In the genomic region with DNA sequence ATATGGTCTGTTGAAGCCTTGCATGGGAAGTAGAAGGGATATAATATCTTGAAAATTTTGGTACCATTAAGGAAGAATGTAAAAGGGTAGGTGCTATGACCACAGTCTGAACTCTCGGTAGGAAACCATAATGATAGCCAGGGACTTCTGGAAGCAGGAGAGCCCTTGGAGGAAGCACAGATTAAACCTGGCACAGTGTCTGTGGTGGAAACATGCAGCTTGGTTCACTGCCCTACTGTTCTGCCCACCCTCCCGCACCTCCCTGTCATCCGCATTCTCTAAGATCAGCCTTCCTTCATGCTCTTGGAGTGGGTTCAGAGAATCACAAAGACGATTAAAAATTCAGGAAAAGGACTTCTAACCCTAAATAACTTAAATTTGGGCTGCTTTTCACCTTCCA, we compare ENCODE assay signal across 31 cellular contexts.
"Had no signal": no experiment of that assay in that cellular context is flagged by ENCODE, and none has a peak within 500 bp of the region (broad histone marks: within the 10 kb centered on the region; RNA-seq: fewer than 3 reads in every experiment).

No MANE protein-coding gene starts in this region.

- DNase-seq: activated CD4-positive, alpha-beta memory T cell treated with anti-CD3 and anti-CD28 coated beads, Interleukin-2, amount 10 ng/mL, durations not matched to agents 7 days and 5 days; activated CD4-positive, alpha-beta T cell treated with anti-CD3 and anti-CD28 coated beads for 1 hour; activated CD4-positive, alpha-beta T cell treated with anti-CD3 and anti-CD28 coated beads for 36 hours; activated CD4-positive, alpha-beta T cell treated with anti-CD3 and anti-CD28 coated beads for 48 hours; activated CD4-positive, alpha-beta T cell treated with anti-CD3 and anti-CD28 coated beads, Interleukin-2, amount 10 ng/mL, durations not matched to agents 7 days and 5 days; activated CD4-positive, alpha-beta T cell treated with anti-CD3 and anti-CD28 coated beads, Interleukin-2, amount 50 U/mL, for 48 hours; activated CD4-positive, CD25-positive, alpha-beta regulatory T cell; activated CD8-positive, alpha-beta memory T cell treated with anti-CD3 and anti-CD28 coated beads for 24 hours; activated CD8-positive, alpha-beta memory T cell treated with anti-CD3 and anti-CD28 coated beads, Interleukin-2, amount 10 ng/mL, durations not matched to agents 7 days and 5 days; activated CD8-positive, alpha-beta memory T cell treated with anti-CD3 and anti-CD28 coated beads, Interleukin-2, amount 50 U/mL, for 48 hours; activated CD8-positive, alpha-beta T cell treated with anti-CD3 and anti-CD28 coated beads, Interleukin-2, amount 10 ng/mL, durations not matched to agents 7 days and 5 days; activated effector memory CD4-positive, alpha-beta T cell treated with Interleukin-2 at 50 U/mL for 16 hours; activated gamma-delta T cell; activated naive CD4-positive, alpha-beta T cell treated with anti-CD3 and anti-CD28 coated beads, Interleukin-2, amount 10 ng/mL, durations not matched to agents 7 days and 5 days; activated naive CD4-positive, alpha-beta T cell treated with Interleukin-2 at 50 U/mL for 16 hours; activated naive CD8-positive, alpha-beta T cell treated with anti-CD3 and anti-CD28 coated beads, Interleukin-2, amount 10 ng/mL, durations not matched to agents 7 days and 5 days; activated naive CD8-positive, alpha-beta T cell treated with anti-CD3 and anti-CD28 coated beads, Interleukin-2, amount 50 U/mL, for 24 hours; activated T-cell treated with anti-CD3 and anti-CD28 coated beads, Interleukin-2, amount 50 U/mL, for 24 hours; activated T-cell treated with anti-CD3 and anti-CD28 coated beads, Interleukin-2, amount 50 U/mL, for 48 hours; amygdala; anterior cingulate cortex; central memory CD4-positive, alpha-beta T cell; SW 1271; T-helper 1 cell; T-helper 2 cell; T-helper 9 cell; WERI-Rb-1 had no signal

- H3K9me3 ChIP-seq: ascending aorta had no signal

- ATAC-seq: activated CD4-positive, alpha-beta T cell treated with anti-CD3 and anti-CD28 coated beads for 36 hours; activated CD4-positive, CD25-positive, alpha-beta regulatory T cell treated with anti-CD3 and anti-CD28 coated beads, Interleukin-2, amount 50 U/mL, for 24 hours; activated CD8-positive, alpha-beta memory T cell treated with anti-CD3 and anti-CD28 coated beads, Interleukin-2, amount 10 ng/mL, durations not matched to agents 7 days and 5 days; activated CD8-positive, alpha-beta T cell treated with anti-CD3 and anti-CD28 coated beads, Interleukin-2, amount 10 ng/mL, durations not matched to agents 7 days and 5 days; activated naive CD8-positive, alpha-beta T cell treated with anti-CD3 and anti-CD28 coated beads, Interleukin-2, amount 50 U/mL, for 24 hours; WTC11 had no signal

- H3K4me1 ChIP-seq: ascending aorta had no signal

- H3K27ac ChIP-seq: ascending aorta, cardiac muscle cell, WERI-Rb-1 had no signal

- H3K4me3 ChIP-seq: ascending aorta, cardiac muscle cell had no signal

- H3K27me3 ChIP-seq: ascending aorta, cardiac muscle cell had no signal
